1 cellular context compared by ENCODE assay signal in genomic region chr15:85379403-85380131, GRCh38.
TF ChIP-seq lines count a peak whose summit lies in the region.

No MANE protein-coding gene starts in this region.

TF ChIP-seq in GM12878, 131 proteins besides CTCF, POLR2A, EP300 and RAD21 (continued from another document):
- peak; percentile 25; the same call in 1 of the 2 replicates for TF ChIP-seq MTA2 (IDR thresholded peaks at IDR 0.05; ENCODE audit: low read depth)
- no peak for TF ChIP-seq CHD1 (IDR thresholded peaks at IDR 0.05; ENCODE audit: low read depth, low read length)
- TF ChIP-seq MEF2B (IDR thresholded peaks at IDR 0.05; ENCODE audit: partially characterized antibody, poor library complexity, severe bottlenecking): peak; percentile 7
- no peak for TF ChIP-seq ZBTB11 (CRISPR knock-in tag; IDR thresholded peaks at IDR 0.05)
- no peak for TF ChIP-seq CREM (IDR thresholded peaks at IDR 0.05; ENCODE audit: low read depth)
